ENCODE assay signal across 26 cellular contexts in the genomic region with DNA sequence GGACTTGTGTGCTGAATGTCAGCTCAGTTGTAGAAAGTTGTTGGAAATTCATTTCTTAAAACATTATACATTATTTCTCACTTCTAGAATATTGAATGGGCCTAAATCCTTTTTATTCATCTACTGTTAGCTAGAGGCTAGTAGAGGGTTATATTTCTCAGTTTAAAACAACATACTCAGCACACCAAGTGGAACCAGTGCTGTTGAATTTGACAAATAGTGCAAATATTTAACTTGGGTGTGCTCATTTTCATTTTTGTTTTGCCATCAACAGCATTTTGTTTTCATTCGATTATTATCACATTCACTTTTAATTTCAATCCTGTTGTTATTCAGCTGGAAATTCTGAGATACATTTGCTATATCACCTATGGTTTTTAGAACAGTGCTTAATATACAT.
"Had no signal": no experiment of that assay in that cellular context is flagged by ENCODE, and none has a peak within 500 bp of the region (broad histone marks: within the 10 kb centered on the region; RNA-seq: fewer than 3 reads in every experiment).

No MANE protein-coding gene starts in this region.

- H3K4me3 Mint-ChIP-seq: activated CD8-positive, alpha-beta memory T cell treated with anti-CD3 and anti-CD28 coated beads, Interleukin-2, amount 10 ng/mL, durations not matched to agents 7 days and 5 days; activated naive CD8-positive, alpha-beta T cell treated with anti-CD3 and anti-CD28 coated beads, Interleukin-2, amount 50 U/mL, for 24 hours; activated T-cell treated with anti-CD3 and anti-CD28 coated beads, Interleukin-2, amount 50 U/mL, for 24 hours; activated T-helper 1 cell treated with anti-CD3 and anti-CD28 coated beads, Interleukin-12 subunit alpha, Interleukin-12 subunit beta, Interleukin-2, Interleukin-4 antibody, amounts not matched to agents 30 ng/mL and 10 ng/mL and 1 ng/mL, durations not matched to agents 14 hours and 24 hours and 36 hours; brain; T-helper 17 cell; WTC11 had no signal

- DNase-seq: activated CD4-positive, alpha-beta T cell treated with anti-CD3 and anti-CD28 coated beads for 48 hours; activated CD4-positive, alpha-beta T cell treated with anti-CD3 and anti-CD28 coated beads, Interleukin-2, amount 50 U/mL, for 48 hours; activated CD4-positive, CD25-positive, alpha-beta regulatory T cell treated with anti-CD3 and anti-CD28 coated beads, Interleukin-2, amount 50 U/mL, for 72 hours; activated CD8-positive, alpha-beta memory T cell treated with anti-CD3 and anti-CD28 coated beads, Interleukin-2, amount 10 ng/mL, durations not matched to agents 7 days and 5 days; activated effector memory CD4-positive, alpha-beta T cell treated with anti-CD3 and anti-CD28 coated beads, Interleukin-2, amount 50 U/mL, for 16 hours; activated naive CD4-positive, alpha-beta T cell treated with Interleukin-2 at 50 U/mL for 16 hours; activated naive CD8-positive, alpha-beta T cell treated with anti-CD3 and anti-CD28 coated beads, Interleukin-2, amount 50 U/mL, for 24 hours; activated T-cell treated with anti-CD3 and anti-CD28 coated beads, Interleukin-2, amount 50 U/mL, for 24 hours; amniotic stem cell; KG1; NCI-H1092; NCI-H1417; NCI-H1930; NCI-H345; NCI-H510A; RPMI8226; T-helper 17 cell; T-helper 9 cell had no signal

- H3K4me1 Mint-ChIP-seq: activated naive CD8-positive, alpha-beta T cell treated with anti-CD3 and anti-CD28 coated beads, Interleukin-2, amount 50 U/mL, for 24 hours; brain; T-helper 17 cell had no signal

- H3K4me3 ChIP-seq: ascending aorta, cardiac muscle cell, SJSA1 had no signal

- ATAC-seq: activated CD8-positive, alpha-beta memory T cell treated with anti-CD3 and anti-CD28 coated beads, Interleukin-2, amount 10 ng/mL, durations not matched to agents 7 days and 5 days; activated naive CD4-positive, alpha-beta T cell treated with anti-CD3 and anti-CD28 coated beads, Interleukin-2, amount 50 U/mL, for 72 hours; activated naive CD8-positive, alpha-beta T cell treated with anti-CD3 and anti-CD28 coated beads, Interleukin-2, amount 50 U/mL, for 24 hours; Right ventricle myocardium inferior; T-helper 17 cell; WTC11 had no signal

- H3K36me3 ChIP-seq: ascending aorta, cardiac muscle cell, SJSA1 had no signal

- H3K9me3 ChIP-seq: ascending aorta, SJSA1 had no signal

- H3K4me1 ChIP-seq: ascending aorta, SJSA1 had no signal

- H3K27ac Mint-ChIP-seq: activated CD8-positive, alpha-beta memory T cell treated with anti-CD3 and anti-CD28 coated beads, Interleukin-2, amount 10 ng/mL, durations not matched to agents 7 days and 5 days; activated naive CD4-positive, alpha-beta T cell treated with anti-CD3 and anti-CD28 coated beads, Interleukin-2, amount 50 U/mL, for 72 hours; activated naive CD8-positive, alpha-beta T cell treated with anti-CD3 and anti-CD28 coated beads, Interleukin-2, amount 50 U/mL, for 24 hours; activated T-cell treated with anti-CD3 and anti-CD28 coated beads, Interleukin-2, amount 50 U/mL, for 24 hours; activated T-helper 1 cell treated with anti-CD3 and anti-CD28 coated beads, Interleukin-12 subunit alpha, Interleukin-12 subunit beta, Interleukin-2, Interleukin-4 antibody, amounts not matched to agents 30 ng/mL and 10 ng/mL and 1 ng/mL, durations not matched to agents 14 hours and 24 hours and 36 hours; brain; T-helper 17 cell; WTC11 had no signal

- H3K27me3 Mint-ChIP-seq: activated CD8-positive, alpha-beta memory T cell treated with anti-CD3 and anti-CD28 coated beads, Interleukin-2, amount 10 ng/mL, durations not matched to agents 7 days and 5 days; activated naive CD8-positive, alpha-beta T cell treated with anti-CD3 and anti-CD28 coated beads, Interleukin-2, amount 50 U/mL, for 24 hours; activated T-cell treated with anti-CD3 and anti-CD28 coated beads, Interleukin-2, amount 50 U/mL, for 24 hours had no signal

- H3K36me3 Mint-ChIP-seq: activated CD8-positive, alpha-beta memory T cell treated with anti-CD3 and anti-CD28 coated beads, Interleukin-2, amount 10 ng/mL, durations not matched to agents 7 days and 5 days; activated naive CD4-positive, alpha-beta T cell treated with anti-CD3 and anti-CD28 coated beads, Interleukin-2, amount 50 U/mL, for 72 hours; brain; WTC11 had no signal

- H3K27ac ChIP-seq: ascending aorta, cardiac muscle cell, SJSA1 had no signal

- H3K9me3 Mint-ChIP-seq: activated naive CD8-positive, alpha-beta T cell treated with anti-CD3 and anti-CD28 coated beads, Interleukin-2, amount 50 U/mL, for 24 hours; activated T-cell treated with anti-CD3 and anti-CD28 coated beads, Interleukin-2, amount 50 U/mL, for 24 hours; activated T-helper 1 cell treated with anti-CD3 and anti-CD28 coated beads, Interleukin-12 subunit alpha, Interleukin-12 subunit beta, Interleukin-2, Interleukin-4 antibody, amounts not matched to agents 30 ng/mL and 10 ng/mL and 1 ng/mL, durations not matched to agents 14 hours and 24 hours and 36 hours; brain; WTC11 had no signal

- H3K27me3 ChIP-seq: ascending aorta, cardiac muscle cell, SJSA1 had no signal
